Comparison of ENCODE assay signal across 8 cellular contexts in genomic region chr15:40282870-40283614, GRCh38. TPM values are rescaled to one million over a fixed set of nuclear protein-coding genes. Genes with fewer than 3 reads are reported as not detected.
DNase-seq lines count a peak whose midpoint lies in the region; ATAC-seq and TF ChIP-seq lines count a peak whose summit lies in the region.

Gene ANKRD63, minus strand, starts transcription at chr15:40283064. Its CDS starts 478 bp downstream, at chr15:40282586.

- POLR2A ChIA-PET in OCI-LY7 (lab: Charles Lee) = no interaction called here

- no peaks in the 10 kb centered on the region for H3K9me3 Mint-ChIP-seq in immature natural killer cell
- H3K9me3 Mint-ChIP-seq in stimulated activated effector memory CD8-positive, alpha-beta T cell treated with anti-CD3 and anti-CD28 coated beads, Interleukin-12 subunit alpha, Interleukin-12 subunit beta, amount 100 ng/mL, for 72 hours = no peaks in the 10 kb centered on the region

- H3K36me3 ChIP-seq in OCI-LY7 (ENCODE audit: insufficient read depth, low read length) = no peaks in the 10 kb centered on the region
- H3K36me3 ChIP-seq in adipocyte (ENCODE audit: control insufficient read depth, insufficient read depth, low read length, severe bottlenecking) = no peaks in the 10 kb centered on the region
- H3K36me3 ChIP-seq in uterus = no peaks in the 10 kb centered on the region

- H3K9me2 ChIP-seq in OCI-LY7 (ENCODE audit: insufficient read depth, low read length) = no peaks in the 10 kb centered on the region

- H3K36me3 Mint-ChIP-seq in immature natural killer cell = no peaks in the 10 kb centered on the region
- peaks cover 5% of the 10 kb centered on the region for H3K36me3 Mint-ChIP-seq in stimulated activated effector memory CD8-positive, alpha-beta T cell treated with anti-CD3 and anti-CD28 coated beads, Interleukin-12 subunit alpha, Interleukin-12 subunit beta, amount 100 ng/mL, for 72 hours

- H2AFZ ChIP-seq in OCI-LY7 (ENCODE audit: low read length) = no peak within 1 kb of the TSS

- DNase-seq in NCI-H2227 (lab: John Stamatoyannopoulos, UW; ENCODE audit: unreplicated experiment) (peak; percentile 43), NCI-H2227 treated with DMSO at 0.1 percent for 48 hours (lab: John Stamatoyannopoulos, UW) (no peak), OCI-LY7 (ENCODE audit: low spot score) (no peak), adipocyte (ENCODE audit: low read depth) (peak; percentile 65), immature natural killer cell (peak; percentile 25 to 32 (median 30)), uterus (no peak), DMS153 treated with DMSO at 0.1 percent for 48 hours (lab: John Stamatoyannopoulos, UW; ENCODE audit: unreplicated experiment) (no peak)
- peak in 1 of 2 donors; percentile 27 for DNase-seq in stimulated activated effector memory CD8-positive, alpha-beta T cell treated with anti-CD3 and anti-CD28 coated beads, Interleukin-12 subunit alpha, Interleukin-12 subunit beta, amount 100 ng/mL, for 72 hours (ENCODE audit: low spot score in 2 of 2)

- peaks cover 6 to 8% of the 10 kb centered on the region in 2 donors for H3K4me1 Mint-ChIP-seq in immature natural killer cell
- H3K4me1 Mint-ChIP-seq in stimulated activated effector memory CD8-positive, alpha-beta T cell treated with anti-CD3 and anti-CD28 coated beads, Interleukin-12 subunit alpha, Interleukin-12 subunit beta, amount 100 ng/mL, for 72 hours = peaks cover 5% of the 10 kb centered on the region

- peak within 1 kb of the TSS; percentile 19; the same call in 1 of the 2 replicates for H3K4me2 ChIP-seq in OCI-LY7 (ENCODE audit: low read length)

- H3K27ac ChIP-seq in OCI-LY7 (ENCODE audit: low read depth, low read length, poor library complexity, severe bottlenecking) (no peak within 1 kb of the TSS), uterus (no peak within 1 kb of the TSS)

- H3K4me1 ChIP-seq in OCI-LY7 (ENCODE audit: insufficient read depth, low read length, poor library complexity, severe bottlenecking) (peaks cover 2% of the 10 kb centered on the region), adipocyte (ENCODE audit: control insufficient read depth, insufficient read depth, low read length) (peaks cover 17% of the 10 kb centered on the region), uterus (peaks cover 0 to 21% of the 10 kb centered on the region in 2 donors)

- no peaks in the 10 kb centered on the region for H3K9me3 ChIP-seq in OCI-LY7 (ENCODE audit: low read length)
- H3K9me3 ChIP-seq in adipocyte (ENCODE audit: control insufficient read depth, low read length) = no peaks in the 10 kb centered on the region
- no peaks in the 10 kb centered on the region for H3K9me3 ChIP-seq in uterus

- H3K9ac ChIP-seq in adipocyte (ENCODE audit: low read length) = no peak within 1 kb of the TSS

- H4K20me1 ChIP-seq in OCI-LY7 (ENCODE audit: insufficient read depth, low read length) = no peaks in the 10 kb centered on the region

- TF ChIP-seq CTCF in OCI-LY7 (conservative IDR thresholded peaks at IDR 0.05; ENCODE audit: low read length) = no peak
- no peak for TF ChIP-seq CTCF in uterus (IDR thresholded peaks at IDR 0.05)

- ATAC-seq in stimulated activated effector memory CD8-positive, alpha-beta T cell treated with anti-CD3 and anti-CD28 coated beads, Interleukin-12 subunit alpha, Interleukin-12 subunit beta, amount 100 ng/mL, for 72 hours = peak; percentile 68

- no peak within 1 kb of the TSS for H3K4me3 ChIP-seq in OCI-LY7 (ENCODE audit: low read depth, low read length, poor library complexity, severe bottlenecking)
- H3K4me3 ChIP-seq in adipocyte (ENCODE audit: low read length) = peak within 1 kb of the TSS; percentile 56
- H3K4me3 ChIP-seq in uterus = peak within 1 kb of the TSS in 1 of 2 donors; percentile 31

- BruUV-seq in OCI-LY7 (replicated peaks; lab: Mats Ljungman, UMichigan) = no TSS peak

- no peak for TF ChIP-seq POLR2A in uterus (IDR thresholded peaks at IDR 0.05)

- intact Hi-C loops in OCI-LY7 (cut with micrococcal nuclease; ENCODE audit: unreplicated experiment) (no loop called here), uterus (cut with DNase I; ENCODE audit: low total_unique reads) (loop anchor here (10.0 kb wide), 1 partner anchor 62 kb away; the partner anchor contains the start of gene CCDC9B)

- no peaks in the 10 kb centered on the region for H3K79me2 ChIP-seq in OCI-LY7 (ENCODE audit: insufficient read depth, low read depth, low read length)

- CTCF ChIA-PET in OCI-LY7 (lab: Charles Lee; ENCODE audit: unreplicated experiment) = no interaction called here

- H3K27me3 ChIP-seq in adipocyte (replicated peaks; ENCODE audit: control insufficient read depth, insufficient read depth, low read length) (peaks cover 29% of the 10 kb centered on the region), uterus (peaks cover 19 to 32% of the 10 kb centered on the region in 2 donors)

- H3K27ac Mint-ChIP-seq in immature natural killer cell = no peak within 1 kb of the TSS
- H3K27ac Mint-ChIP-seq in stimulated activated effector memory CD8-positive, alpha-beta T cell treated with anti-CD3 and anti-CD28 coated beads, Interleukin-12 subunit alpha, Interleukin-12 subunit beta, amount 100 ng/mL, for 72 hours = no peak within 1 kb of the TSS

- H3K4me3 Mint-ChIP-seq in immature natural killer cell = peak within 1 kb of the TSS; percentile 35 to 71 (median 54)
- H3K4me3 Mint-ChIP-seq in stimulated activated effector memory CD8-positive, alpha-beta T cell treated with anti-CD3 and anti-CD28 coated beads, Interleukin-12 subunit alpha, Interleukin-12 subunit beta, amount 100 ng/mL, for 72 hours = peak within 1 kb of the TSS; percentile 69

- peaks cover 0 to 11% (median 11%) of the 10 kb centered on the region in 3 donors for H3K27me3 Mint-ChIP-seq in immature natural killer cell (ENCODE audit: low read depth in 3 of 3)

RNA-seq across cellular contexts. Expression of gene ANKRD63, which starts in this region (rescaled TPM):
- not detected in 2 replicates for total RNA-seq in OCI-LY7 (2014; rRNA removed; shearing (Covaris generic))
- total RNA-seq in OCI-LY7 (2022) (not detected in 2 replicates), uterus (under 1 TPM in 2 of 4 donors, not detected in 2; 0.28 to 0.52 TPM)
- polyA plus RNA-seq in immature natural killer cell = not detected

Comparison
In these comparisons a context has a peak if more than half of its experiments do, and no peak if none do; other contexts are left out.
1. DNase-seq: peak in NCI-H2227 (single experiment) and adipocyte (single experiment); none in NCI-H2227 treated with DMSO at 0.1 percent for 48 hours (single experiment), OCI-LY7 (single experiment), uterus (0 of 2) and DMS153 treated with DMSO at 0.1 percent for 48 hours (single experiment).
2. Peak in DNase-seq in immature natural killer cell; RNA of the gene not detected or under 1 TPM.